In the genomic region with DNA sequence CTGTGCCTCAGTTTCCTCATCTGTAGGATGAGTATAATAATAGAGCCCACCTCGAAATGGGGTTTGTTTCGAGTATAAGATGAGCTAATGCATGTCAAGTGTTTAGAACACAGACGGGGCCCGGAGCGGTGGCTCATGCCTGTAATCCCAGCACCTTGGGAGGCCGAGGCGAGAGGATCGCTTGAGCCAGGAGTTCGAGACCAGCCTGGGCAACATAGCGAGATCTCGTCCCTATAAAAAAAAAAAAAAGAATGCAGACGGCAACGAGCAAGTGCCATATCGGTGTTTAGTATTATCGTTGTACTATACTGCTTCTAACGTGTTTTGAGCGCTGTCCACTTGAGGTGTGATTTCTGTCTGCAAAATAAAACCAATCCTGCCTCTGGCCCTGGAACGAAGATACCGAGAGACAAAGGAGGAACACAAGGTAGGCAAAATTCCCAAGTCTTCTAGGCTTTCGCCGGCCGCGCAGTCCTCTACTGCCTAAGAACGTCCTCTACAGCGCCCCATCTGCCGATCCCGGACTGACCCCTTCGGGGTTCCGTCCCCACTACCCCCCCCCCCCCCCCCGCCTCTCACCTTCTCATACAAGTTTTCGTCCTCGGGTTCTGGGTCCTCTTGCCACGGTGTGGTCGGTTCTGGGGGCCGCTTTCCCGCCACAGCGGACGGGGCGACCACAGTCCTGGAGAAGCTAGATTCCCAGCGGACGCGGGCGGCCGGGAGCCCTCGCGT, we compare ENCODE assay signal across 8 cellular contexts. TPM values are rescaled to one million over a fixed set of nuclear protein-coding genes. Genes with fewer than 3 reads are reported as not detected.
DNase-seq lines count a peak whose midpoint lies in the region; ATAC-seq, FAIRE-seq and TF ChIP-seq lines count a peak whose summit lies in the region.

No MANE protein-coding gene starts in this region.

- peak; percentile 19 for DNase-seq in BE2C
- peak; percentile 37 for DNase-seq in GM18507 (ENCODE audit: extremely low spot score, insufficient read length, low read depth)
- no peak for DNase-seq in SK-N-MC (ENCODE audit: low read depth, low spot score)
- DNase-seq in effector memory CD8-positive, alpha-beta T cell = peak in 2 of 3 experiments; percentile 0 to 16
- DNase-seq in medulla oblongata (ENCODE audit: extremely low spot score) = peak; percentile 20
- DNase-seq in activated gamma-delta T cell treated with Interleukin-2 at 50 U/mL for 16 hours = no peak

- peaks cover 36% of the 10 kb centered on the region for H3K36me3 Mint-ChIP-seq in effector memory CD8-positive, alpha-beta T cell (ENCODE audit: insufficient read depth)

- peaks cover 29 to 33% of the 10 kb centered on the region in 2 donors for H3K4me1 Mint-ChIP-seq in effector memory CD8-positive, alpha-beta T cell (ENCODE audit: low read depth in 2 of 2)

- peak overlapping the region; percentile 98 to 99 for H3K27ac Mint-ChIP-seq in effector memory CD8-positive, alpha-beta T cell

- H3K9me3 Mint-ChIP-seq in effector memory CD8-positive, alpha-beta T cell = no peaks in the 10 kb centered on the region

- H3K27me3 ChIP-seq in BE2C = no peaks in the 10 kb centered on the region

- H3K27ac ChIP-seq in SK-N-MC (peak overlapping the region; percentile 95), temporal lobe (ENCODE audit: low read depth, low read length) (peak overlapping the region; percentile 93)

- peak overlapping the region; percentile 99 to 100 for H3K4me3 Mint-ChIP-seq in effector memory CD8-positive, alpha-beta T cell

- no peaks in the 10 kb centered on the region for H3K27me3 Mint-ChIP-seq in effector memory CD8-positive, alpha-beta T cell

- TF ChIP-seq CTCF in BE2C (IDR thresholded peaks at IDR 0.05; ENCODE audit: low read depth, low read length) = no peak

- no peaks in the 10 kb centered on the region for H3K9me3 ChIP-seq in BE2C
- no peaks in the 10 kb centered on the region for H3K9me3 ChIP-seq in SK-N-MC (ENCODE audit: low read depth, low read length)

- H3K9ac ChIP-seq in SK-N-MC (ENCODE audit: insufficient read length) = peak overlapping the region; percentile 87

- FAIRE-seq in GM18507 (lab: Jason Lieb, UNC) = peak; percentile 44

- H3K4me1 ChIP-seq in BE2C = no peaks in the 10 kb centered on the region

- peak; percentile 21 for ATAC-seq in HG03196 (IDR thresholded peaks at IDR 0.05; ENCODE audit: unreplicated experiment)
- ATAC-seq in effector memory CD8-positive, alpha-beta T cell (replicated peaks) = peak; percentile 2

- H3K4me3 ChIP-seq in BE2C (ENCODE audit: low read depth, low read length) = peak overlapping the region; percentile 84
- H3K4me3 ChIP-seq in SK-N-MC = peak overlapping the region; percentile 87

- peaks cover 10% of the 10 kb centered on the region for H3K36me3 ChIP-seq in BE2C
- H3K36me3 ChIP-seq in SK-N-MC (ENCODE audit: insufficient read depth, low read length) = peaks cover 26% of the 10 kb centered on the region; the same call in 1 of the 2 replicates

RNA-seq across cellular contexts. Expression of gene NDUFB11, which starts 0.4 kb away (rescaled TPM):
- 311 TPM for polyA plus RNA-seq in BE2C (2012; ENCODE audit: insufficient read depth, insufficient read length, low read depth)
- total RNA-seq in temporal lobe = 46.0 TPM

RNA-seq across cellular contexts. Expression of gene RBM10, which starts 1.0 kb away (rescaled TPM):
- polyA plus RNA-seq in BE2C (2012; ENCODE audit: insufficient read depth, insufficient read length, low read depth) = 66.3 TPM
- total RNA-seq in temporal lobe = 31.7 TPM

RNA-seq across cellular contexts. Expression of gene UBA1, which starts 49.6 kb away (rescaled TPM):
- polyA plus RNA-seq in BE2C (2012; ENCODE audit: insufficient read depth, insufficient read length, low read depth) = 174 TPM
- 149 TPM for total RNA-seq in temporal lobe

Comparison
In these comparisons a context has a peak if more than half of its experiments do, and no peak if none do; other contexts are left out.
1. DNase-seq: peak in BE2C (single experiment), GM18507 (single experiment), effector memory CD8-positive, alpha-beta T cell (2 of 3) and medulla oblongata (single experiment); none in SK-N-MC (single experiment) and activated gamma-delta T cell treated with Interleukin-2 at 50 U/mL for 16 hours (single experiment).